ENCODE assay signal across 13 cellular contexts in the genomic region with DNA sequence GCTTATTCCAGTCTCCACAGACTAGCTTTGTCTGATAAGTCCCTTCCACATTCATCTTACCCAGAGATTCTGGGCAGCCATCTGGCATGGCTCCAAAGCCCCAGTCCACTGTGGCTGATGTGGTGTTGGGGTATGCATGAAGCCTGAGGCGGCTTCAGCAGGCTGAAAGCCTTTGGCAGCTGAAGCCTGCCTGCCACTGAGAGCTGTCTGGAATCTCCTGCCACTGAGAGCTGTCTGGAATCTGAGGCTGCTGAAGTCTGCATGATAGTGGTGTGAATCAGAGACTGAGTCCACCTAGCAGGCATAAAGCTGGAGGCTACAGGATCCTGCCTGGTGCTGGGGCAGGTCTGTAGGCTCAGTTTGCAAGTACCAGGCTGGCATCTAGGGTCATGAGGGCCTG.
A peak's percentile ranks its signal among the peaks of the same experiment; 100 is the strongest.
DNase-seq lines count a peak whose midpoint lies in the region; ATAC-seq and TF ChIP-seq lines count a peak whose summit lies in the region.
"Had no signal": no experiment of that assay in that cellular context is flagged by ENCODE, and none has a peak within 500 bp of the region (broad histone marks: within the 10 kb centered on the region; RNA-seq: fewer than 3 reads in every experiment).

No MANE protein-coding gene starts in this region.

- ATAC-seq in heart left ventricle (peak; percentile 49 to 77 (median 63)), SK-N-SH treated with all-trans-retinoic acid at 6 μM for 48 hours (peak; percentile 66)
- ATAC-seq: T-helper 17 cell had no signal

- H3K27ac ChIP-seq in heart left ventricle: no peak overlapping the region
- no peak overlapping the region for H3K27ac ChIP-seq in right atrium auricular region
- H3K27ac ChIP-seq in uterus: no peak overlapping the region
- H3K27ac ChIP-seq: transverse colon had no signal

- 38 to 49% (median 44%) methylated on average over 1 of the region's 1 CpG; no CpG with 5 or more reads in 1 of the 4 donors for WGBS in heart left ventricle, 4 donors

- H3K4me3 ChIP-seq in heart left ventricle: no peak overlapping the region
- no peak overlapping the region for H3K4me3 ChIP-seq in right atrium auricular region
- no peak overlapping the region for H3K4me3 ChIP-seq in uterus
- H3K4me3 ChIP-seq: transverse colon had no signal

- DNase-seq in heart left ventricle: peak in 2 of 5 donors; percentile 8 to 31
- DNase-seq in right atrium auricular region (ENCODE audit: low spot score): no peak
- peak; percentile 80 for DNase-seq in foreskin melanocyte
- DNase-seq in stromal cell of bone marrow (ENCODE audit: low read depth): peak; percentile 32
- DNase-seq in uterus: no peak
- no peak for DNase-seq in mesenteric fat pad (ENCODE audit: low spot score)
- no peak for DNase-seq in NCI-H2227 treated with DMSO at 0.1 percent for 48 hours (lab: John Stamatoyannopoulos, UW)
- DNase-seq: activated naive CD8-positive, alpha-beta T cell treated with anti-CD3 and anti-CD28 coated beads, Interleukin-2, amount 10 ng/mL, durations not matched to agents 7 days and 5 days; GDM1; NCI-H1105 treated with DMSO at 0.1 percent for 48 hours; T-helper 17 cell; transverse colon had no signal

- H3K9me3 ChIP-seq in heart left ventricle (peaks cover 0 to 15% (median 0%) of the 10 kb centered on the region in 12 donors), right atrium auricular region (no peaks in the 10 kb centered on the region), uterus (no peaks in the 10 kb centered on the region)
- H3K9me3 ChIP-seq: transverse colon had no signal

- no peaks in the 10 kb centered on the region for H3K36me3 ChIP-seq in heart left ventricle
- no peaks in the 10 kb centered on the region for H3K36me3 ChIP-seq in right atrium auricular region
- no peaks in the 10 kb centered on the region for H3K36me3 ChIP-seq in uterus
- H3K36me3 ChIP-seq: transverse colon had no signal

- TF ChIP-seq CTCF in heart left ventricle (IDR thresholded peaks at IDR 0.05) (no peak), right atrium auricular region (IDR thresholded peaks at IDR 0.05) (no peak), uterus (IDR thresholded peaks at IDR 0.05) (no peak)

- H3K4me1 ChIP-seq in heart left ventricle: no peaks in the 10 kb centered on the region
- H3K4me1 ChIP-seq in right atrium auricular region: no peaks in the 10 kb centered on the region
- H3K4me1 ChIP-seq in uterus: no peaks in the 10 kb centered on the region
- H3K4me1 ChIP-seq: transverse colon had no signal

- no peaks in the 10 kb centered on the region for H3K27me3 ChIP-seq in heart left ventricle
- H3K27me3 ChIP-seq in right atrium auricular region: no peaks in the 10 kb centered on the region
- H3K27me3 ChIP-seq in uterus: no peaks in the 10 kb centered on the region
- H3K27me3 ChIP-seq: transverse colon had no signal

- TF ChIP-seq POLR2A in heart left ventricle (IDR thresholded peaks at IDR 0.05): no peak
- TF ChIP-seq POLR2A in uterus (IDR thresholded peaks at IDR 0.05): no peak

- intact Hi-C loops in heart left ventricle (cut with DNase I) (no loop called here), uterus (cut with DNase I; ENCODE audit: low total_unique reads) (no loop called here)

TF ChIP-seq in SK-N-SH treated with all-trans-retinoic acid at 6 μM for 48 hours, 23 proteins besides CTCF, POLR2A, EP300 and RAD21:
- no peak for TF ChIP-seq ZC3H10 (CRISPR knock-in tag; IDR thresholded peaks at IDR 0.05)
- TF ChIP-seq, protein P1, sequence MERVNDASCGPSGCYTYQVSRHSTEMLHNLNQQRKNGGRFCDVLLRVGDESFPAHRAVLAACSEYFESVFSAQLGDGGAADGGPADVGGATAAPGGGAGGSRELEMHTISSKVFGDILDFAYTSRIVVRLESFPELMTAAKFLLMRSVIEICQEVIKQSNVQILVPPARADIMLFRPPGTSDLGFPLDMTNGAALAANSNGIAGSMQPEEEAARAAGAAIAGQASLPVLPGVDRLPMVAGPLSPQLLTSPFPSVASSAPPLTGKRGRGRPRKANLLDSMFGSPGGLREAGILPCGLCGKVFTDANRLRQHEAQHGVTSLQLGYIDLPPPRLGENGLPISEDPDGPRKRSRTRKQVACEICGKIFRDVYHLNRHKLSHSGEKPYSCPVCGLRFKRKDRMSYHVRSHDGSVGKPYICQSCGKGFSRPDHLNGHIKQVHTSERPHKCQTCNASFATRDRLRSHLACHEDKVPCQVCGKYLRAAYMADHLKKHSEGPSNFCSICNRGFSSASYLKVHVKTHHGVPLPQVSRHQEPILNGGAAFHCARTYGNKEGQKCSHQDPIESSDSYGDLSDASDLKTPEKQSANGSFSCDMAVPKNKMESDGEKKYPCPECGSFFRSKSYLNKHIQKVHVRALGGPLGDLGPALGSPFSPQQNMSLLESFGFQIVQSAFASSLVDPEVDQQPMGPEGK (CRISPR knock-in tag; IDR thresholded peaks at IDR 0.05; ENCODE audit: borderline replicate concordance): no peak
- TF ChIP-seq ISL1 (CRISPR knock-in tag; IDR thresholded peaks at IDR 0.05): no peak
- TF ChIP-seq ZNF565 (CRISPR knock-in tag; conservative IDR thresholded peaks at IDR 0.05; ENCODE audit: low read depth): no peak
- no peak for TF ChIP-seq GLIS3 (CRISPR knock-in tag; IDR thresholded peaks at IDR 0.05)
- no peak for TF ChIP-seq ZNF8 (CRISPR knock-in tag; IDR thresholded peaks at IDR 0.05)
- TF ChIP-seq, protein P2, sequence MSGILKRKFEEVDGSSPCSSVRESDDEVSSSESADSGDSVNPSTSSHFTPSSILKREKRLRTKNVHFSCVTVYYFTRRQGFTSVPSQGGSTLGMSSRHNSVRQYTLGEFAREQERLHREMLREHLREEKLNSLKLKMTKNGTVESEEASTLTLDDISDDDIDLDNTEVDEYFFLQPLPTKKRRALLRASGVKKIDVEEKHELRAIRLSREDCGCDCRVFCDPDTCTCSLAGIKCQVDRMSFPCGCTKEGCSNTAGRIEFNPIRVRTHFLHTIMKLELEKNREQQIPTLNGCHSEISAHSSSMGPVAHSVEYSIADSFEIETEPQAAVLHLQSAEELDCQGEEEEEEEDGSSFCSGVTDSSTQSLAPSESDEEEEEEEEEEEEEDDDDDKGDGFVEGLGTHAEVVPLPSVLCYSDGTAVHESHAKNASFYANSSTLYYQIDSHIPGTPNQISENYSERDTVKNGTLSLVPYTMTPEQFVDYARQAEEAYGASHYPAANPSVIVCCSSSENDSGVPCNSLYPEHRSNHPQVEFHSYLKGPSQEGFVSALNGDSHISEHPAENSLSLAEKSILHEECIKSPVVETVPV (CRISPR knock-in tag; IDR thresholded peaks at IDR 0.05): no peak
- TF ChIP-seq SNAI2 (CRISPR knock-in tag; IDR thresholded peaks at IDR 0.05): no peak
- TF ChIP-seq OSR1 (CRISPR knock-in tag; IDR thresholded peaks at IDR 0.05): no peak
- TF ChIP-seq ZNF70 (CRISPR knock-in tag; IDR thresholded peaks at IDR 0.05): no peak
- TF ChIP-seq, protein P3, sequence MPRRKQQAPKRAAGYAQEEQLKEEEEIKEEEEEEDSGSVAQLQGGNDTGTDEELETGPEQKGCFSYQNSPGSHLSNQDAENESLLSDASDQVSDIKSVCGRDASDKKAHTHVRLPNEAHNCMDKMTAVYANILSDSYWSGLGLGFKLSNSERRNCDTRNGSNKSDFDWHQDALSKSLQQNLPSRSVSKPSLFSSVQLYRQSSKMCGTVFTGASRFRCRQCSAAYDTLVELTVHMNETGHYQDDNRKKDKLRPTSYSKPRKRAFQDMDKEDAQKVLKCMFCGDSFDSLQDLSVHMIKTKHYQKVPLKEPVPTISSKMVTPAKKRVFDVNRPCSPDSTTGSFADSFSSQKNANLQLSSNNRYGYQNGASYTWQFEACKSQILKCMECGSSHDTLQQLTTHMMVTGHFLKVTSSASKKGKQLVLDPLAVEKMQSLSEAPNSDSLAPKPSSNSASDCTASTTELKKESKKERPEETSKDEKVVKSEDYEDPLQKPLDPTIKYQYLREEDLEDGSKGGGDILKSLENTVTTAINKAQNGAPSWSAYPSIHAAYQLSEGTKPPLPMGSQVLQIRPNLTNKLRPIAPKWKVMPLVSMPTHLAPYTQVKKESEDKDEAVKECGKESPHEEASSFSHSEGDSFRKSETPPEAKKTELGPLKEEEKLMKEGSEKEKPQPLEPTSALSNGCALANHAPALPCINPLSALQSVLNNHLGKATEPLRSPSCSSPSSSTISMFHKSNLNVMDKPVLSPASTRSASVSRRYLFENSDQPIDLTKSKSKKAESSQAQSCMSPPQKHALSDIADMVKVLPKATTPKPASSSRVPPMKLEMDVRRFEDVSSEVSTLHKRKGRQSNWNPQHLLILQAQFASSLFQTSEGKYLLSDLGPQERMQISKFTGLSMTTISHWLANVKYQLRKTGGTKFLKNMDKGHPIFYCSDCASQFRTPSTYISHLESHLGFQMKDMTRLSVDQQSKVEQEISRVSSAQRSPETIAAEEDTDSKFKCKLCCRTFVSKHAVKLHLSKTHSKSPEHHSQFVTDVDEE (CRISPR knock-in tag; IDR thresholded peaks at IDR 0.05): no peak
- no peak for TF ChIP-seq ZFP30 (CRISPR knock-in tag; IDR thresholded peaks at IDR 0.05)
- no peak for TF ChIP-seq RARB (CRISPR knock-in tag; IDR thresholded peaks at IDR 0.05)
- TF ChIP-seq, protein P4, sequence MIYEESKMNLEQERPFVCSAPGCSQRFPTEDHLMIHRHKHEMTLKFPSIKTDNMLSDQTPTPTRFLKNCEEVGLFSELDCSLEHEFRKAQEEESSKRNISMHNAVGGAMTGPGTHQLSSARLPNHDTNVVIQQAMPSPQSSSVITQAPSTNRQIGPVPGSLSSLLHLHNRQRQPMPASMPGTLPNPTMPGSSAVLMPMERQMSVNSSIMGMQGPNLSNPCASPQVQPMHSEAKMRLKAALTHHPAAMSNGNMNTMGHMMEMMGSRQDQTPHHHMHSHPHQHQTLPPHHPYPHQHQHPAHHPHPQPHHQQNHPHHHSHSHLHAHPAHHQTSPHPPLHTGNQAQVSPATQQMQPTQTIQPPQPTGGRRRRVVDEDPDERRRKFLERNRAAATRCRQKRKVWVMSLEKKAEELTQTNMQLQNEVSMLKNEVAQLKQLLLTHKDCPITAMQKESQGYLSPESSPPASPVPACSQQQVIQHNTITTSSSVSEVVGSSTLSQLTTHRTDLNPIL (CRISPR knock-in tag; IDR thresholded peaks at IDR 0.05; ENCODE audit: low read depth): no peak
- TF ChIP-seq ZFP3 (CRISPR knock-in tag; IDR thresholded peaks at IDR 0.05): no peak
- no peak for TF ChIP-seq TCF4 (CRISPR knock-in tag; IDR thresholded peaks at IDR 0.05; ENCODE audit: borderline replicate concordance)
- no peak for TF ChIP-seq CSDC2 (CRISPR knock-in tag; IDR thresholded peaks at IDR 0.05)

Comparison
In these comparisons a context has a peak if more than half of its experiments do, and no peak if none do; other contexts are left out.
1. DNase-seq: peak in foreskin melanocyte (single experiment) and stromal cell of bone marrow (single experiment); none in right atrium auricular region (single experiment), uterus (0 of 2), mesenteric fat pad (single experiment) and NCI-H2227 treated with DMSO at 0.1 percent for 48 hours (single experiment).